ENCODE assay signal across 11 cellular contexts in the genomic region with DNA sequence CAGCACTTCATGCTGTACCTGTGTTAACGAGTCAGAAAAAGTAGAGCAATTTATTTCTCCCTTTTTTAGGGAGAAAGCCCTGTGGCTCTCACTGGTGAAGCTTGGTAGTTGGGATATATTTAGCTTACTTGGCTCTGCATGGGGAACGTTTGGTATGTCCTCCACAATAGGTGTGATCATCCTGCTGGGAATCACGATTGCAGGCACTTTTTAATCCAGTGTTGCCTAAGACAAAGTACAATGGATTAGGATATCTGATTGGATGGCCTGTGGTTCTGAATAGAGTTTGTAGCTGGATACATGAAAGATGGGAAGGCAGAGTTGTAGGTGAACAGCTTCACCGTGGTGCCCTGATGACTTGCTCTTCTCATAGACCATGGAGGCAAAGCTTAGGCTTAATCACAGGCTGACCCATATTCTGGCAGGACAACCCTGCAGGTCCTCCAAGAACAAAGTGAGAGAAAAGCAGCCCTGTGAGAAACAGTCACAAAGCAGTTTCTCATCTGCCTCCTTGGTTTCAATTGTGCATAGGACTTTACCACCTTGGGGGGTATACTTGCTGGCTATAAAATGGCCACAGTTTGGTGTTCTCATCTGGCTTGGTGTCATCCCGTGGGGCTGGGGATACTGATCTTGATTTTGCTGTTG. TPM values are rescaled to one million over a fixed set of nuclear protein-coding genes. Genes with fewer than 3 reads are reported as not detected.
DNase-seq lines count a peak whose midpoint lies in the region; ATAC-seq and TF ChIP-seq lines count a peak whose summit lies in the region.
"Had no signal": no experiment of that assay in that cellular context is flagged by ENCODE, and none has a peak within 500 bp of the region (broad histone marks: within the 10 kb centered on the region; RNA-seq: fewer than 3 reads in every experiment).

No MANE protein-coding gene starts in this region.

- peaks cover 0 to 59% of the 10 kb centered on the region in 2 donors for H3K36me3 ChIP-seq in gastroesophageal sphincter
- H3K36me3 ChIP-seq in rectal smooth muscle tissue (ENCODE audit: control insufficient read depth, insufficient read depth, low read length), result peaks cover 7% of the 10 kb centered on the region
- no peaks in the 10 kb centered on the region for H3K36me3 ChIP-seq in uterus

- CTCF ChIA-PET in T-cell (lab: Charles Lee), result no interaction called here

- TF ChIP-seq EP300 in gastroesophageal sphincter (IDR thresholded peaks at IDR 0.05), result no peak

- peak overlapping the region; percentile 95 to 99 for H3K27ac Mint-ChIP-seq in T-cell

- H3K9me3 ChIP-seq in gastroesophageal sphincter, result no peaks in the 10 kb centered on the region
- no peaks in the 10 kb centered on the region for H3K9me3 ChIP-seq in uterus
- H3K9me3 ChIP-seq: lower lobe of right lung had no signal

- H3K27me3 ChIP-seq in gastroesophageal sphincter (no peaks in the 10 kb centered on the region), rectal smooth muscle tissue (ENCODE audit: control insufficient read depth, insufficient read depth, low read length) (no peaks in the 10 kb centered on the region), uterus (no peaks in the 10 kb centered on the region)

- 0 to 38% methylated on average over 3 to 4 of the region's 5 CpGs for WGBS in gastroesophageal sphincter (ENCODE audit: low coverage in 1 of 2), 2 donors

- no peaks in the 10 kb centered on the region for H3K27me3 Mint-ChIP-seq in T-cell

- H3K4me3 ChIP-seq in gastroesophageal sphincter (no peak overlapping the region), rectal smooth muscle tissue (ENCODE audit: low read length) (peak overlapping the region; percentile 2), uterus (no peak overlapping the region)
- H3K4me3 ChIP-seq: lower lobe of right lung, SK-N-MC, smooth muscle cell had no signal

- H3K9ac ChIP-seq in rectal smooth muscle tissue (ENCODE audit: low read length), result no peak overlapping the region

- DNase-seq in T-cell, result no peak
- DNase-seq in activated effector memory CD4-positive, alpha-beta T cell treated with Interleukin-2 at 50 U/mL for 16 hours, result no peak
- no peak for DNase-seq in uterus
- DNase-seq: lower lobe of right lung, NCI-H345 had no signal

- H3K36me3 Mint-ChIP-seq in T-cell, result peaks cover 86% of the 10 kb centered on the region

- H3K4me1 ChIP-seq in gastroesophageal sphincter, result peaks cover 0 to 51% (median 9%) of the 10 kb centered on the region in 3 donors
- H3K4me1 ChIP-seq in rectal smooth muscle tissue (ENCODE audit: control insufficient read depth, insufficient read depth, low read length), result no peaks in the 10 kb centered on the region
- peaks cover 0 to 4% of the 10 kb centered on the region in 2 donors for H3K4me1 ChIP-seq in uterus

- POLR2A ChIA-PET in T-cell (lab: Charles Lee), result interaction anchor here in 1 of 2 donors (0.6 kb wide), 2 partner anchors 81 to 98 kb away, joined by 3 to 4 read pairs; no protein-coding TSS in a partner anchor

- H3K4me3 Mint-ChIP-seq in T-cell, result peak overlapping the region; percentile 86 to 97 (median 93)

- peak overlapping the region in 3 of 4 donors; percentile 13 to 68 (median 41) for H3K27ac ChIP-seq in gastroesophageal sphincter
- H3K27ac ChIP-seq in rectal smooth muscle tissue (ENCODE audit: low read depth, low read length), result no peak overlapping the region
- peak overlapping the region in 1 of 2 donors; percentile 36 for H3K27ac ChIP-seq in uterus
- H3K27ac ChIP-seq: lower lobe of right lung, SK-N-MC had no signal

- TF ChIP-seq CTCF in gastroesophageal sphincter (IDR thresholded peaks at IDR 0.05), result no peak
- TF ChIP-seq CTCF in uterus (IDR thresholded peaks at IDR 0.05), result no peak

- H3K9me3 Mint-ChIP-seq in T-cell, result peaks cover 0 to 10% (median 7%) of the 10 kb centered on the region in 3 donors

- TF ChIP-seq POLR2A in gastroesophageal sphincter (IDR thresholded peaks at IDR 0.05) (no peak), uterus (IDR thresholded peaks at IDR 0.05) (no peak)

- peaks cover 88 to 91% (median 90%) of the 10 kb centered on the region in 3 donors for H3K4me1 Mint-ChIP-seq in T-cell

- ATAC-seq in GM19351 (IDR thresholded peaks at IDR 0.05; ENCODE audit: unreplicated experiment), result peak; percentile 43
- peak; percentile 9 to 19 (median 11) for ATAC-seq in T-cell (replicated peaks in 1 of 4)
- no peak for ATAC-seq in gastroesophageal sphincter
- no peak for ATAC-seq in GM21717 (IDR thresholded peaks at IDR 0.05; ENCODE audit: unreplicated experiment)
- ATAC-seq: lower lobe of right lung had no signal

- intact Hi-C loops in uterus (cut with DNase I; ENCODE audit: low total_unique reads), result no loop called here

RNA-seq across cellular contexts. Expression of gene RESF1, which starts 7.5 kb away (rescaled TPM):
- total RNA-seq in T-cell (100 to 1,000 TPM; 196 to 351 (median 265) TPM), gastroesophageal sphincter (10 to 100 TPM; 29.0 to 52.0 (median 48.1) TPM), uterus (100 to 1,000 TPM in 1 of 4 donors, 10 to 100 TPM in 3; 39.1 to 145 (median 75.6) TPM)

Comparison
In these comparisons a context has a peak if more than half of its experiments do, and no peak if none do; other contexts are left out.
1. ATAC-seq: peak in GM19351 (single experiment) and T-cell (4 of 4); none in gastroesophageal sphincter (single experiment) and GM21717 (single experiment).